22 cellular contexts compared by ENCODE assay signal in the genomic region with DNA sequence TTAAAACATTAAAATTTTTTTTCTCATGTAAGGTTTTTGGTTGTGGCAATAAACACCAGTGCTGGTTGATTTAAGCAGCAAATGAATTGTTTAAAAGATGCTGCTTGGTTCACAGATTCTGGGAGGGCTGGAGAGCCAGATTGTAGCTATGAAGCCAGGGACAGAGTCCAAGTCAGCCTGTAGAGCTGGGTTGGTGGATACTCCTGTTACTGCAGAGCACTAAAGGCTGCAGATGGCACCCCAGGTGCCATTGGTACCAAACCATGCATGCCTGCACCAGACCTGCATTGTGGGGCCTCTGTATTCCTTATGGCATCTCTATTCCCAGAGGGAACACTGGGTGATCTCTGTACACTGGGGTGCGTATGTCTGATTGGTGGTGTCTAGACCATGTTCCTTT.
DNase-seq lines count a peak whose midpoint lies in the region; ATAC-seq and TF ChIP-seq lines count a peak whose summit lies in the region.
"Had no signal": no experiment of that assay in that cellular context is flagged by ENCODE, and none has a peak within 500 bp of the region (broad histone marks: within the 10 kb centered on the region; RNA-seq: fewer than 3 reads in every experiment).

No MANE protein-coding gene starts in this region.

- TF ChIP-seq CTCF in progenitor cell of endocrine pancreas (IDR thresholded peaks at IDR 0.05; ENCODE audit: unreplicated experiment) = no peak

- DNase-seq in DMS 273 treated with DMSO at 0.1 percent for 48 hours (lab: John Stamatoyannopoulos, UW) (peak; percentile 34), NCI-H2171 (lab: John Stamatoyannopoulos, UW) (peak; percentile 26), cerebellar cortex (ENCODE audit: low spot score) (peak; percentile 98), progenitor cell of endocrine pancreas (ENCODE audit: low spot score, unreplicated experiment) (no peak), COLO668 (lab: John Stamatoyannopoulos, UW; ENCODE audit: unreplicated experiment) (no peak), NCI-H2227 (lab: John Stamatoyannopoulos, UW; ENCODE audit: unreplicated experiment) (no peak), SKM-1 (lab: John Stamatoyannopoulos, UW; ENCODE audit: unreplicated experiment) (no peak)
- DNase-seq: BE2C; Calu3; CD8-positive, alpha-beta memory T cell; H9; KBM-7; MV-4-11; NCI-H1105; NCI-H1436 treated with DMSO at 0.1 percent for 48 hours; NCI-H2029; NCI-H226; NCI-H510A; SHP77 had no signal

- peak overlapping the region; percentile 4 for H3K27ac Mint-ChIP-seq in progenitor cell of endocrine pancreas
- H3K27ac Mint-ChIP-seq: CD14-positive monocyte; CD8-positive, alpha-beta memory T cell; GM23338; H9 had no signal

- peaks cover 1% of the 10 kb centered on the region for H3K36me3 Mint-ChIP-seq in progenitor cell of endocrine pancreas (ENCODE audit: insufficient read depth)
- H3K36me3 Mint-ChIP-seq: CD14-positive monocyte had no signal

- H3K4me1 Mint-ChIP-seq in progenitor cell of endocrine pancreas (ENCODE audit: low read depth) = peaks cover 30% of the 10 kb centered on the region
- H3K4me1 Mint-ChIP-seq: CD8-positive, alpha-beta memory T cell; GM23338 had no signal

- peaks cover 12% of the 10 kb centered on the region for H3K9me3 Mint-ChIP-seq in progenitor cell of endocrine pancreas (ENCODE audit: low read depth)

- no peak for ATAC-seq in GM19023 (IDR thresholded peaks at IDR 0.05; ENCODE audit: unreplicated experiment)
- ATAC-seq: GM23338 had no signal

- H3K4me3 Mint-ChIP-seq in progenitor cell of endocrine pancreas (ENCODE audit: low read depth) = no peak overlapping the region
- H3K4me3 Mint-ChIP-seq: CD14-positive monocyte; CD8-positive, alpha-beta memory T cell; GM23338; H9 had no signal

- no peaks in the 10 kb centered on the region for H3K27me3 Mint-ChIP-seq in progenitor cell of endocrine pancreas

Comparison
In these comparisons a context has a peak if more than half of its experiments do, and no peak if none do; other contexts are left out.
1. DNase-seq: peak in DMS 273 treated with DMSO at 0.1 percent for 48 hours (single experiment), NCI-H2171 (single experiment) and cerebellar cortex (single experiment); none in progenitor cell of endocrine pancreas (single experiment), COLO668 (single experiment), NCI-H2227 (single experiment) and SKM-1 (single experiment).